Comparison of ENCODE assay signal across 10 cellular contexts in the genomic region with DNA sequence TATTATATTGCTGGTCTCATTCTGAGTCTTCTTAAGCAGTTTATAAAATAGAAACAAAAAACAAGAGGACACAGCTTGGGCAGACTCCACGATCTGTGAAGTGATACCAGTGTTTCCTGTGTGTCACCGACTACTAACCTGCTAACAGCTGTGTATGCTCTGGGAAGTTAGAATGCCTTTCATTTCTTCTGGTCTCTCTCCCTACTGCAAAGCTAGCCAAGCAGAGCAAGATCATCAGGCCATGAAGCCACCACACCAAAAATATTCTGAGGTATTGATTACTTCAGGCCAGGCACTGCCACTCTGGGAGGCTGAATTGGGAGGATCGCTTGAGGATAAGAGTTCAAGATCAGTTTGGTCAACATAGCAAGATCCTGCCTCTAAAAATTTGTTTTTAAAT. TPM values are rescaled to one million over a fixed set of nuclear protein-coding genes. Genes with fewer than 3 reads are reported as not detected.
DNase-seq lines count a peak whose midpoint lies in the region; ATAC-seq and FAIRE-seq lines count a peak whose summit lies in the region.
"Had no signal": no experiment of that assay in that cellular context is flagged by ENCODE, and none has a peak within 500 bp of the region (broad histone marks: within the 10 kb centered on the region; RNA-seq: fewer than 3 reads in every experiment).

No MANE protein-coding gene starts in this region.

- H3K9me3 ChIP-seq in small intestine (ENCODE audit: control insufficient read depth, low read depth) = no peaks in the 10 kb centered on the region

- peak; percentile 89 for ATAC-seq in GM18517 (IDR thresholded peaks at IDR 0.05; ENCODE audit: unreplicated experiment)
- peak; percentile 86 for ATAC-seq in GM21515 (IDR thresholded peaks at IDR 0.05; ENCODE audit: unreplicated experiment)
- ATAC-seq in HG03565 (IDR thresholded peaks at IDR 0.05; ENCODE audit: unreplicated experiment) = peak; percentile 55
- ATAC-seq: SK-N-SH treated with all-trans-retinoic acid at 6 μM for 48 hours had no signal

- FAIRE-seq in small intestine (lab: Jason Lieb, UNC) = no peak
- FAIRE-seq: keratinocyte had no signal

- peaks cover 0 to 4% of the 10 kb centered on the region in 2 donors for H3K36me3 ChIP-seq in small intestine (ENCODE audit: control insufficient read depth in 2 of 2, insufficient read depth in 2 of 2, low read length in 2 of 2)

- no peaks in the 10 kb centered on the region for H3K27me3 ChIP-seq in small intestine (ENCODE audit: control insufficient read depth in 2 of 2, insufficient read depth in 2 of 2, low read length in 2 of 2)

- no peak overlapping the region for H3K4me3 ChIP-seq in small intestine (ENCODE audit: low read depth in 1 of 2, low read length in 2 of 2)

- H3K27ac ChIP-seq in small intestine (ENCODE audit: low read depth in 1 of 2, low read length in 1 of 2) = peak overlapping the region in 1 of 2 donors; percentile 5

- DNase-seq in myocyte (ENCODE audit: low read depth) (peak; percentile 83), NOMO-1 treated with DMSO at 0.1 percent for 48 hours (lab: John Stamatoyannopoulos, UW; ENCODE audit: unreplicated experiment) (no peak), OCI-M2 (lab: John Stamatoyannopoulos, UW; ENCODE audit: unreplicated experiment) (no peak), small intestine (no peak)
- no peak for DNase-seq in central memory CD4-positive, alpha-beta T cell

- no peaks in the 10 kb centered on the region for H3K4me1 ChIP-seq in small intestine (ENCODE audit: control insufficient read depth in 2 of 2, insufficient read depth in 1 of 2, low read depth in 1 of 2, low read length in 1 of 2)

- 65 to 81% (median 79%) methylated on average over 3 of the region's 3 CpGs for WGBS in small intestine, 3 donors

RNA-seq across cellular contexts. Expression of a gene that starts 46.9 kb away (rescaled TPM):
- 21.6 and 25.5 TPM in 2 replicates for total RNA-seq in myocyte
- polyA plus RNA-seq in myocyte (2012) = 41.5 TPM
- polyA plus RNA-seq in small intestine = 10 to 100 TPM; 19.5 to 27.3 (median 23.5) TPM

RNA-seq across cellular contexts. Expression of a gene that starts 59.0 kb away (rescaled TPM):
- 30.4 and 37.5 TPM in 2 replicates for total RNA-seq in myocyte
- 27.5 TPM for polyA plus RNA-seq in myocyte (2012)
- 100 to 1,000 TPM in 2 of 3 donors, 10 to 100 TPM in 1; 77.6 to 476 (median 130) TPM for polyA plus RNA-seq in small intestine
